1 cellular context compared by ENCODE assay signal in the genomic region with DNA sequence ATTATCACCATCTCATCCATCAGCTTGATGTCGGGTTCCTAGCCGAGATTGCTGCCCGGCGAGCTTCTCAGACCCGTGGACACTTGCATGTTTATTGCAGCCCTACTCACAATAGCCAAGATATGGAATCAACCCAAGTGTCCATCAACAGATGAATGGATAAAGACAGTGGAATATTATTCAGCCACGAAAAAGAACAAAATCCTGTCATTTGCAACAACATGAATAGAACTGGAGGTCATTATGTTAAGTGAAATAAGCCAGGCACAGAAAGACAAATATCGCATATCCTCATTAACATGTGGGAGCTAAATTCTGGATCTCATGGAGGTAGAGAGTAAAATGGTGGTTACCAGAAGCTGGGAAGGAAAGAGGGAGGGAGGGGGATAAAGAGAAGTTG.
TF ChIP-seq lines count a peak whose summit lies in the region.

No MANE protein-coding gene starts in this region.

TF ChIP-seq in HEK293, 187 proteins besides CTCF, POLR2A, EP300 and RAD21 (continued from another document):
- TF ChIP-seq, protein P1, sequence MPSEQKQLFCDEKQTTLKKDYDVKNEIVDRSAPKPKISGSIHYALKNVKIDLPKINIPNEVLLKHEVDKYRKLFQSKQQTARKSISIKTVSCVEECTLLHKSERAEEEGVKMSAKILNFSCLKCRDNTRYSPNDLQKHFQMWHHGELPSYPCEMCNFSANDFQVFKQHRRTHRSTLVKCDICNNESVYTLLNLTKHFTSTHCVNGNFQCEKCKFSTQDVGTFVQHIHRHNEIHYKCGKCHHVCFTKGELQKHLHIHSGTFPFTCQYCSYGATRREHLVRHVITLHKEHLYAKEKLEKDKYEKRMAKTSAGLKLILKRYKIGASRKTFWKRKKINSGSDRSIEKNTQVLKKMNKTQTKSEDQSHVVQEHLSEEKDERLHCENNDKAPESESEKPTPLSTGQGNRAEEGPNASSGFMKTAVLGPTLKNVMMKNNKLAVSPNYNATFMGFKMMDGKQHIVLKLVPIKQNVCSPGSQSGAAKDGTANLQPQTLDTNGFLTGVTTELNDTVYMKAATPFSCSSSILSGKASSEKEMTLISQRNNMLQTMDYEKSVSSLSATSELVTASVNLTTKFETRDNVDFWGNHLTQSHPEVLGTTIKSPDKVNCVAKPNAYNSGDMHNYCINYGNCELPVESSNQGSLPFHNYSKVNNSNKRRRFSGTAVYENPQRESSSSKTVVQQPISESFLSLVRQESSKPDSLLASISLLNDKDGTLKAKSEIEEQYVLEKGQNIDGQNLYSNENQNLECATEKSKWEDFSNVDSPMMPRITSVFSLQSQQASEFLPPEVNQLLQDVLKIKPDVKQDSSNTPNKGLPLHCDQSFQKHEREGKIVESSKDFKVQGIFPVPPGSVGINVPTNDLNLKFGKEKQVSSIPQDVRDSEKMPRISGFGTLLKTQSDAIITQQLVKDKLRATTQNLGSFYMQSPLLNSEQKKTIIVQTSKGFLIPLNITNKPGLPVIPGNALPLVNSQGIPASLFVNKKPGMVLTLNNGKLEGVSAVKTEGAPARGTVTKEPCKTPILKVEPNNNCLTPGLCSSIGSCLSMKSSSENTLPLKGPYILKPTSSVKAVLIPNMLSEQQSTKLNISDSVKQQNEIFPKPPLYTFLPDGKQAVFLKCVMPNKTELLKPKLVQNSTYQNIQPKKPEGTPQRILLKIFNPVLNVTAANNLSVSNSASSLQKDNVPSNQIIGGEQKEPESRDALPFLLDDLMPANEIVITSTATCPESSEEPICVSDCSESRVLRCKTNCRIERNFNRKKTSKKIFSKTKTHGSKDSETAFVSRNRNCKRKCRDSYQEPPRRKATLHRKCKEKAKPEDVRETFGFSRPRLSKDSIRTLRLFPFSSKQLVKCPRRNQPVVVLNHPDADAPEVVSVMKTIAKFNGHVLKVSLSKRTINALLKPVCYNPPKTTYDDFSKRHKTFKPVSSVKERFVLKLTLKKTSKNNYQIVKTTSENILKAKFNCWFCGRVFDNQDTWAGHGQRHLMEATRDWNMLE (tag by site-specific recombination; conservative IDR thresholded peaks at IDR 0.05; ENCODE audit: low read depth): no peak
- TF ChIP-seq ZNF707 (tag by site-specific recombination; IDR thresholded peaks at IDR 0.05) (no peak), ZFP3 (tag by site-specific recombination; IDR thresholded peaks at IDR 0.05; ENCODE audit: low read depth) (no peak)
